ENCODE assay signal across 25 cellular contexts in the genomic region with DNA sequence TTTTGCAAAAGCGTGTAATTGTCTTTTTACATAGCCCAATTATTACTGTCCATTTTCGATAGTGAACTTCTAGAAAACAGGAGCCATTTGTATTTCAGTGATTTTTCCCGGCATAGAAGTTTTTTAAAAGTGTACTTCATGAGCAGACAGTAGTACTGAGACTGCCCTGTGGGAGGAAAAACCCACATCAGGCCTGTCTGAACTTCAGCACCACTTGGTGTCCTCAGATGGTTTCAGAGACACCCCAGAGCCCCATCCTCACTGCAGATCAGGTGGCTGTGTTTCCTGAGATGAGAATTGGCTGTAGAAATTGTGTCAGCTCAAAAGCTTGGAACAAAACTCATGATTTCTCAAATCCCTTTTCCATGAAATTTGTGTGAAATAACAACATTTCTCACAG.
"Had no signal": no experiment of that assay in that cellular context is flagged by ENCODE, and none has a peak within 500 bp of the region (broad histone marks: within the 10 kb centered on the region; RNA-seq: fewer than 3 reads in every experiment).

No MANE protein-coding gene starts in this region.

- H3K4me3 ChIP-seq: colonic mucosa, lung, transverse colon had no signal

- H3K9me3 ChIP-seq: colonic mucosa, transverse colon had no signal

- H3K36me3 ChIP-seq: colonic mucosa, transverse colon had no signal

- DNase-seq: activated CD4-positive, alpha-beta T cell treated with anti-CD3 and anti-CD28 coated beads, Interleukin-2, amount 50 U/mL, for 1 hour; activated CD8-positive, alpha-beta memory T cell treated with anti-CD3 and anti-CD28 coated beads for 24 hours; activated CD8-positive, alpha-beta memory T cell treated with anti-CD3 and anti-CD28 coated beads, Interleukin-2, amount 50 U/mL, for 48 hours; activated effector memory CD4-positive, alpha-beta T cell treated with Interleukin-2 at 50 U/mL for 16 hours; activated naive CD4-positive, alpha-beta T cell treated with anti-CD3 and anti-CD28 coated beads, Interleukin-2, amount 10 ng/mL, durations not matched to agents 7 days and 5 days; activated naive CD8-positive, alpha-beta T cell treated with anti-CD3 and anti-CD28 coated beads, Interleukin-2, amount 50 U/mL, for 24 hours; activated T-cell treated with anti-CD3 and anti-CD28 coated beads, Interleukin-2, amount 50 U/mL, for 48 hours; anterior cingulate cortex; caudate nucleus; colonic mucosa; hypothalamus; islet precursor cell; stimulated activated CD4-positive, alpha-beta T cell treated with anti-CD3 and anti-CD28 coated beads, Interleukin-12 subunit alpha, Interleukin-12 subunit beta, amount 100 ng/mL, for 4 hours; stimulated activated CD4-positive, alpha-beta T cell treated with anti-CD3 and anti-CD28 coated beads, Interleukin-1b, Interleukin-23, amount 100 ng/mL, for 48 hours; stimulated activated CD8-positive, alpha-beta memory T cell treated with anti-CD3 and anti-CD28 coated beads, Interleukin-4, amount 100 ng/mL, for 48 hours; stimulated activated naive CD8-positive, alpha-beta T cell treated with anti-CD3 and anti-CD28 coated beads, Interleukin-15, Interleukin-2, amounts not matched to agents 100 U/mL and 50 U/mL, for 24 hours; T-helper 9 cell; transverse colon had no signal

- H3K4me1 Mint-ChIP-seq: activated naive CD4-positive, alpha-beta T cell treated with anti-CD3 and anti-CD28 coated beads, Interleukin-2, amount 10 ng/mL, durations not matched to agents 7 days and 5 days; activated naive CD8-positive, alpha-beta T cell treated with anti-CD3 and anti-CD28 coated beads, Interleukin-2, amount 50 U/mL, for 24 hours had no signal

- H3K27ac ChIP-seq: colonic mucosa, parathyroid adenoma, transverse colon had no signal

- H3K9me3 Mint-ChIP-seq: activated naive CD4-positive, alpha-beta T cell treated with anti-CD3 and anti-CD28 coated beads, Interleukin-2, amount 10 ng/mL, durations not matched to agents 7 days and 5 days; natural killer cell treated with Interleukin-12 subunit alpha and Interleukin-12 subunit beta and Interleukin-15 and Interleukin-18, amount 100 ng/mL, for 72 hours had no signal

- H3K9ac ChIP-seq: parathyroid adenoma had no signal

- H3K4me1 ChIP-seq: colonic mucosa, parathyroid adenoma, transverse colon had no signal

- ATAC-seq: activated CD4-positive, CD25-positive, alpha-beta regulatory T cell treated with anti-CD3 and anti-CD28 coated beads, Interleukin-2, amount 50 U/mL, for 24 hours; activated naive CD8-positive, alpha-beta T cell treated with anti-CD3 and anti-CD28 coated beads, Interleukin-2, amount 50 U/mL, for 24 hours; left lobe of liver; natural killer cell treated with Interleukin-12 subunit alpha and Interleukin-12 subunit beta and Interleukin-15 and Interleukin-18, amount 100 ng/mL, for 72 hours; stimulated activated naive CD8-positive, alpha-beta T cell treated with anti-CD3 and anti-CD28 coated beads, Interleukin-15, Interleukin-2, amounts not matched to agents 100 U/mL and 50 U/mL, for 24 hours had no signal

- H3K27me3 Mint-ChIP-seq: activated naive CD8-positive, alpha-beta T cell treated with anti-CD3 and anti-CD28 coated beads, Interleukin-2, amount 50 U/mL, for 24 hours had no signal

- H3K79me2 ChIP-seq: parathyroid adenoma had no signal

- H3K4me3 Mint-ChIP-seq: activated naive CD4-positive, alpha-beta T cell treated with anti-CD3 and anti-CD28 coated beads, Interleukin-2, amount 10 ng/mL, durations not matched to agents 7 days and 5 days; activated naive CD8-positive, alpha-beta T cell treated with anti-CD3 and anti-CD28 coated beads, Interleukin-2, amount 50 U/mL, for 24 hours; brain; mesothelial cell of epicardium; natural killer cell treated with Interleukin-12 subunit alpha and Interleukin-12 subunit beta and Interleukin-15 and Interleukin-18, amount 100 ng/mL, for 72 hours had no signal

- H3K27me3 ChIP-seq: colonic mucosa, transverse colon had no signal

- H3K27ac Mint-ChIP-seq: activated naive CD4-positive, alpha-beta T cell treated with anti-CD3 and anti-CD28 coated beads, Interleukin-2, amount 10 ng/mL, durations not matched to agents 7 days and 5 days; activated naive CD8-positive, alpha-beta T cell treated with anti-CD3 and anti-CD28 coated beads, Interleukin-2, amount 50 U/mL, for 24 hours; mesothelial cell of epicardium; natural killer cell treated with Interleukin-12 subunit alpha and Interleukin-12 subunit beta and Interleukin-15 and Interleukin-18, amount 100 ng/mL, for 72 hours had no signal

- H3K36me3 Mint-ChIP-seq: activated naive CD4-positive, alpha-beta T cell treated with anti-CD3 and anti-CD28 coated beads, Interleukin-2, amount 10 ng/mL, durations not matched to agents 7 days and 5 days; brain; mesothelial cell of epicardium; natural killer cell treated with Interleukin-12 subunit alpha and Interleukin-12 subunit beta and Interleukin-15 and Interleukin-18, amount 100 ng/mL, for 72 hours had no signal
